In the genomic region with DNA sequence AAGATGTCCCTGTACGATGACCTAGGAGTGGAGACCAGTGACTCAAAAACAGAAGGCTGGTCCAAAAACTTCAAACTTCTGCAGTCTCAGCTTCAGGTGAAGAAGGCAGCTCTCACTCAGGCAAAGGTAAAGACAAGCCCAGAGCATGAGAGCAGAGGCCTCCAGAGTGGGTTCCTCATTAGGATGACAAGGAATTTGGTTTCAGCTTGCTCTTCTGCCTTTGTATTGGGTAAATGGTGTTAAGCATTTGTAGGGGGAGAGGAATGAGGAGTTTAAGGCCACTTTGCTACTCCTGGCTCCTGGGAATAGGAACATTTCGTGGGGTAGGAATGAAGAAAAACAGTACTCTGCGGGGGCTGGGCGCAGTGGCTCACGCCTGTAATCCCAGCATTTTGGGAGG, we compare ENCODE assay signal across 17 cellular contexts. TPM values are rescaled to one million over a fixed set of nuclear protein-coding genes. Genes with fewer than 3 reads are reported as not detected.
"Had no signal": no experiment of that assay in that cellular context is flagged by ENCODE, and none has a peak within 500 bp of the region (broad histone marks: within the 10 kb centered on the region; RNA-seq: fewer than 3 reads in every experiment).

No MANE protein-coding gene starts in this region.

- H3K27ac ChIP-seq: adrenal gland, gastroesophageal sphincter, parathyroid adenoma, tibial artery, uterus, WERI-Rb-1 had no signal

- H3K4me1 ChIP-seq: parathyroid adenoma had no signal

- H3K36me3 ChIP-seq: uterus had no signal

- H3K27me3 Mint-ChIP-seq: activated CD4-positive, alpha-beta T cell treated with anti-CD3 and anti-CD28 coated beads, Interleukin-2, amount 10 ng/mL, durations not matched to agents 7 days and 5 days; naive B cell had no signal

- H3K27me3 ChIP-seq: adrenal gland, dorsolateral prefrontal cortex, gastroesophageal sphincter, tibial artery, uterus had no signal

- FAIRE-seq: endometrium, islet of Langerhans had no signal

- H3K27ac Mint-ChIP-seq: activated CD4-positive, alpha-beta T cell treated with anti-CD3 and anti-CD28 coated beads, Interleukin-2, amount 10 ng/mL, durations not matched to agents 7 days and 5 days had no signal

- ATAC-seq: gastroesophageal sphincter, left colon, SK-N-SH treated with all-trans-retinoic acid at 6 μM for 48 hours had no signal

- H3K9me3 Mint-ChIP-seq: activated CD4-positive, alpha-beta T cell treated with anti-CD3 and anti-CD28 coated beads, Interleukin-2, amount 10 ng/mL, durations not matched to agents 7 days and 5 days; naive B cell had no signal

- DNase-seq: activated CD4-positive, alpha-beta T cell treated with anti-CD3 and anti-CD28 coated beads, Interleukin-2, amount 10 ng/mL, durations not matched to agents 7 days and 5 days; activated naive CD4-positive, alpha-beta T cell; adrenal gland; dorsolateral prefrontal cortex; left colon; naive B cell; stimulated activated CD4-positive, alpha-beta T cell treated with anti-CD3 and anti-CD28 coated beads, Interleukin-1b, Interleukin-23, amount 100 ng/mL, for 48 hours; tibial artery; uterus; WERI-Rb-1 had no signal

- H3K4me3 Mint-ChIP-seq: activated CD4-positive, alpha-beta T cell treated with anti-CD3 and anti-CD28 coated beads, Interleukin-2, amount 10 ng/mL, durations not matched to agents 7 days and 5 days; naive B cell had no signal

- H3K4me3 ChIP-seq: adrenal gland, gastroesophageal sphincter, tibial artery, uterus had no signal

- H3K9me3 ChIP-seq: adrenal gland, gastroesophageal sphincter, tibial artery, uterus had no signal

RNA-seq across cellular contexts. Expression of a gene that starts 34.9 kb away (rescaled TPM):
- total RNA-seq: lung microvascular endothelial cell, renal cortical epithelial cell had no signal
